In genomic region chr6:24497254-24497989, GRCh38 we compare ENCODE assay signal across 1 cellular context.
TF ChIP-seq lines count a peak whose summit lies in the region.

No MANE protein-coding gene starts in this region.

TF ChIP-seq in SK-N-SH, 30 proteins besides CTCF, POLR2A, EP300 and RAD21 (continued from another document):
- TF ChIP-seq TAF1 (IDR thresholded peaks at IDR 0.05; ENCODE audit: borderline replicate concordance, low read depth, low read length) (no peak), RFX5 (IDR thresholded peaks at IDR 0.05; ENCODE audit: low read length) (no peak), RXRA (IDR thresholded peaks at IDR 0.05; ENCODE audit: borderline replicate concordance, low read depth) (no peak), NRF1 (IDR thresholded peaks at IDR 0.05; ENCODE audit: low read depth, low read length) (no peak), NFIC (IDR thresholded peaks at IDR 0.05; ENCODE audit: borderline replicate concordance) (no peak), USF2 (IDR thresholded peaks at IDR 0.05; ENCODE audit: borderline replicate concordance, low read depth, low read length) (no peak), MAX (IDR thresholded peaks at IDR 0.05; ENCODE audit: low read depth) (no peak), GATA2 (CRISPR knock-in tag; IDR thresholded peaks at IDR 0.05) (no peak), ZBTB33 (IDR thresholded peaks at IDR 0.05; ENCODE audit: borderline replicate concordance, low read depth) (no peak), TEAD4 (IDR thresholded peaks at IDR 0.05; ENCODE audit: borderline replicate concordance, insufficient read depth) (no peak), USF1 (IDR thresholded peaks at IDR 0.05; ENCODE audit: borderline replicate concordance, low read depth) (no peak), MEF2A (IDR thresholded peaks at IDR 0.05; ENCODE audit: borderline replicate concordance, low read depth) (no peak), TCF12 (IDR thresholded peaks at IDR 0.05) (no peak), FOSL2 (IDR thresholded peaks at IDR 0.05; ENCODE audit: borderline replicate concordance, low read depth) (no peak), RCOR1 (IDR thresholded peaks at IDR 0.05; ENCODE audit: low read length) (no peak), FOXM1 (IDR thresholded peaks at IDR 0.05; ENCODE audit: low read depth) (no peak)
